In the genomic region with DNA sequence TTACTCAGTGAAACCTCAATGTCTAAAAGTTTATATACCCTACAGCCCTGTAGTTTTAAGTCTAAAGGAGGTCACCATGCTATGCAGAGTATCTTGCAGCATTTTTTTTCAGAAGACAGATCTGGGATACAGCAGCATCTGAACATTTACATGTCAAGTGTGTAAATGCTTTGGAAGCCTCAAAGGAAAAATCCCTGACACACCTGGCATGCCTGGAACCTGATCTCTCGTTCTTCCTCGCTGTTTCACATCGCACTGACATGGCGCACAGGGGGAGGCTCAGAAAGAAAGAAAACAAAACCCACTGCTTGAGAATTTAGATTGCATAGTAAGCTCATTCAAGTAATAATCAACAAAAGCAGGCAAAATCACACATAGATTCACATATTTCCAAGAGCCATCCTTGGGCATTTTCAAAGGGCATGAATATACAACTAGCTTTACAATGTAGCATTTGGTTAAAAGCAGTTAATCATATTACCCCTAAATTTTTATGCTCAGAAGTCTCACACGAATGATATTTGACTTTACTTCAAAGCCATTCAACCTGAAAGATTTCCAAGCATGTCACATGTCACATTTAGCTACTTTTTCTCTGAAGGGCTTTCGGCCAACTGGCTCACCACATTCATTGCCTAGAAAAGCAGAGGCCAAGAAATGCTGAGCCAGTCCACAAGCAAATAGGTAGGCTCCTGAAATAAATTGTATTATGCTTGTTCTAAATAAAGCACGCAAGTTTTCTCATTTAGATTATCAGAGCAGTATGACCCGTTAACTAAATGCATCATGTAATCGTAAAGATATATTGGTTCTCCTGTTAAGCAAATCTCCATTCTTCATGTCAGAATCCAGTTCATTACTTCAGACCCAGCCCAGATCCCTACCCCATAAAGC, we compare ENCODE assay signal across 16 cellular contexts. TPM values are rescaled to one million over a fixed set of nuclear protein-coding genes. Genes with fewer than 3 reads are reported as not detected.
"Had no signal": no experiment of that assay in that cellular context is flagged by ENCODE, and none has a peak within 500 bp of the region (broad histone marks: within the 10 kb centered on the region; RNA-seq: fewer than 3 reads in every experiment).

No MANE protein-coding gene starts in this region.

- DNase-seq: activated CD4-positive, alpha-beta memory T cell treated with anti-CD3 and anti-CD28 coated beads, Interleukin-2, amount 10 ng/mL, durations not matched to agents 7 days and 5 days; activated CD4-positive, alpha-beta T cell treated with anti-CD3 and anti-CD28 coated beads for 4 hours; activated naive CD4-positive, alpha-beta T cell treated with anti-CD3 and anti-CD28 coated beads, Interleukin-2, amount 10 ng/mL, durations not matched to agents 7 days and 5 days; activated T-cell treated with anti-CD3 and anti-CD28 coated beads, Interleukin-2, amount 50 U/mL, for 24 hours; adrenal gland; caudate nucleus; left lung; sigmoid colon; stimulated activated CD4-positive, alpha-beta T cell treated with anti-CD3 and anti-CD28 coated beads, Interleukin-1b, Interleukin-23, amount 100 ng/mL, for 48 hours; T-helper 2 cell; upper lobe of right lung had no signal

- H3K4me1 ChIP-seq: adrenal gland, esophagus muscularis mucosa, left lung, sigmoid colon, upper lobe of right lung had no signal

- H3K36me3 ChIP-seq: adrenal gland, left lung, sigmoid colon, thoracic aorta, upper lobe of right lung had no signal

- H3K9me3 ChIP-seq: adrenal gland, esophagus muscularis mucosa, left lung, thoracic aorta, upper lobe of right lung had no signal

- H3K27me3 ChIP-seq: adrenal gland, esophagus muscularis mucosa, left lung, sigmoid colon, upper lobe of right lung had no signal

- H3K4me3 ChIP-seq: adrenal gland, coronary artery, esophagus muscularis mucosa, left lung, sigmoid colon, thoracic aorta, upper lobe of right lung had no signal

- ATAC-seq: left lung; stimulated activated effector memory CD8-positive, alpha-beta T cell treated with anti-CD3 and anti-CD28 coated beads, Interleukin-12 subunit alpha, Interleukin-12 subunit beta, amount 100 ng/mL, for 72 hours; upper lobe of right lung had no signal

- H3K27ac ChIP-seq: adrenal gland, coronary artery, esophagus muscularis mucosa, left lung, sigmoid colon, thoracic aorta, upper lobe of right lung had no signal

RNA-seq across cellular contexts. Expression of a gene that starts 30.8 kb away (rescaled TPM):
- total RNA-seq: activated CD4-positive, alpha-beta memory T cell treated with anti-CD3 and anti-CD28 coated beads, Interleukin-2, amount 10 ng/mL, durations not matched to agents 7 days and 5 days; left lung; osteocyte; sigmoid colon; upper lobe of right lung had no signal
